Comparison of ENCODE assay signal across 24 cellular contexts in the genomic region with DNA sequence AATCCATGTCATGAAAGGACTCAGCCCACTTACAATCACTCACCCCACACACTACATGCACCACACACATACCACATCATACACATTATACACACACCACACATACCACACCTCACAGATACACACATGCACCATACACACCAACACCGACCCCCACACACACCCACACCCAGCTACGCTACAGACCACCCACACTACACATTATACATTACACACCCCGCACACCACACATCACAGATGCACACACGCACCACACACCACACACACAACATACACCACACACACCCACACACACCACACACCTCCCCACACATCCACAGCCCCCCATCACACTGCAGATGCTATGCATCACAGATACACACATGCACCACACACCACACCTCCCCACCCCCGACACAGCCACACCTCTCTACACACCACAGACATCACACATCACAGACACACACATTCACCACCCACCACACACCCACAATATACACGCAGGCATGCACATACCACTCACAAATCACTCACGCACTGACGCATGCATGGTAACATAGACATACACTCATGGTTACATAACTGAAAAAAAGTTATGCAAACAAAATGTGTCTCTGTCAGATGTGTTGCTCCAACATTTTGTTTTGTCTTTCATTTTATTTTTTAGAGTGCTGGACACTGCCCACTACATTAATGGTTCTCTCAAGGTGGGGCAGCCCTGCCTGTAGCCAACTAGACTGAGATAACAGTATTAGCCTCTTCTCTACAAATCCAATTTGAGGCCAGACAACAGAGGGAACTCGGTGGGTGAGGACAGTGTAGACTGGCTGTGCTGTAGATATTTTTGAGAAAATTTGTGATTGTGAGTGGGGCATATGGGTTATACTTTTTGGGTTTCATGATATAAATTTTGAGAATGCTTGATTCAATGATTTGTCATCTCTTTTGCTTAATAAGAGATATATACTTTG.
"Had no signal": no experiment of that assay in that cellular context is flagged by ENCODE, and none has a peak within 500 bp of the region (broad histone marks: within the 10 kb centered on the region; RNA-seq: fewer than 3 reads in every experiment).

No MANE protein-coding gene starts in this region.

- H3K4me3 Mint-ChIP-seq: activated B cell treated with CpG ODN at 0.5 μM for 24 hours; activated naive CD8-positive, alpha-beta T cell treated with anti-CD3 and anti-CD28 coated beads, Interleukin-2, amount 10 ng/mL, durations not matched to agents 7 days and 5 days; T-helper 1 cell treated with Interleukin-12 subunit alpha and Interleukin-12 subunit beta and Interleukin-4 antibody, amounts not matched to agents 30 μg/mL and 1 μg/mL, for 36 hours had no signal

- ATAC-seq: left ventricle myocardium superior; naive thymus-derived CD8-positive, alpha-beta T cell had no signal

- H3K36me3 ChIP-seq: brain microvascular endothelial cell, right atrium auricular region, transverse colon had no signal

- H3K36me3 Mint-ChIP-seq: activated naive CD8-positive, alpha-beta T cell treated with anti-CD3 and anti-CD28 coated beads, Interleukin-2, amount 10 ng/mL, durations not matched to agents 7 days and 5 days; naive thymus-derived CD8-positive, alpha-beta T cell had no signal

- H3K27ac ChIP-seq: brain microvascular endothelial cell, right atrium auricular region, skin epidermis, transverse colon had no signal

- H3K9me3 ChIP-seq: right atrium auricular region, transverse colon had no signal

- DNase-seq: activated B cell treated with CpG ODN at 0.5 μM for 24 hours; activated CD4-positive, alpha-beta T cell treated with anti-CD3 and anti-CD28 coated beads for 48 hours; activated CD8-positive, alpha-beta memory T cell treated with anti-CD3 and anti-CD28 coated beads for 24 hours; activated gamma-delta T cell treated with Interleukin-2 at 50 U/mL for 16 hours; activated naive CD8-positive, alpha-beta T cell treated with anti-CD3 and anti-CD28 coated beads, Interleukin-2, amount 10 ng/mL, durations not matched to agents 7 days and 5 days; anterior cingulate cortex; brain microvascular endothelial cell; cortex of kidney; effector CD4-positive, alpha-beta T cell; foreskin melanocyte; head of caudate nucleus; kidney glomerular epithelial cell; left ventricle myocardium superior; mesenchymal stem cell; naive thymus-derived CD8-positive, alpha-beta T cell; nucleus accumbens; stimulated activated CD4-positive, alpha-beta T cell treated with anti-CD3 and anti-CD28 coated beads, Interleukin-15, amount 100 ng/mL, for 24 hours; stimulated activated CD4-positive, alpha-beta T cell treated with anti-CD3 and anti-CD28 coated beads, Interleukin-4, amount 100 ng/mL, for 1 hour; stimulated activated naive CD4-positive, alpha-beta T cell; transverse colon had no signal

- H3K27ac Mint-ChIP-seq: activated B cell treated with CpG ODN at 0.5 μM for 24 hours; activated naive CD8-positive, alpha-beta T cell treated with anti-CD3 and anti-CD28 coated beads, Interleukin-2, amount 10 ng/mL, durations not matched to agents 7 days and 5 days; naive thymus-derived CD8-positive, alpha-beta T cell; T-helper 1 cell treated with Interleukin-12 subunit alpha and Interleukin-12 subunit beta and Interleukin-4 antibody, amounts not matched to agents 30 μg/mL and 1 μg/mL, for 36 hours had no signal

- H3K9me3 Mint-ChIP-seq: activated B cell treated with CpG ODN at 0.5 μM for 24 hours; activated naive CD8-positive, alpha-beta T cell treated with anti-CD3 and anti-CD28 coated beads, Interleukin-2, amount 10 ng/mL, durations not matched to agents 7 days and 5 days; naive thymus-derived CD8-positive, alpha-beta T cell; T-helper 1 cell treated with Interleukin-12 subunit alpha and Interleukin-12 subunit beta and Interleukin-4 antibody, amounts not matched to agents 30 μg/mL and 1 μg/mL, for 36 hours had no signal

- H3K4me1 ChIP-seq: right atrium auricular region, transverse colon had no signal

- H3K4me3 ChIP-seq: right atrium auricular region, skin epidermis, transverse colon had no signal

- H3K27me3 ChIP-seq: brain microvascular endothelial cell, right atrium auricular region had no signal

- FAIRE-seq: endothelial cell of umbilical vein had no signal
